In genomic region chr3:123430266-123430665, GRCh38 we compare ENCODE assay signal across 15 cellular contexts. TPM values are rescaled to one million over a fixed set of nuclear protein-coding genes. Genes with fewer than 3 reads are reported as not detected.
DNase-seq lines count a peak whose midpoint lies in the region; ATAC-seq, FAIRE-seq and TF ChIP-seq lines count a peak whose summit lies in the region.
"Had no signal": no experiment of that assay in that cellular context is flagged by ENCODE, and none has a peak within 500 bp of the region (broad histone marks: within the 10 kb centered on the region; RNA-seq: fewer than 3 reads in every experiment).

No MANE protein-coding gene starts in this region.

- H3K27ac ChIP-seq in right atrium auricular region (peak overlapping the region; percentile 66 to 92), heart right ventricle (peak overlapping the region in 5 of 10 donors; percentile 10 to 75 (median 20)), H1 (ENCODE audit: low read depth, low read length) (no peak overlapping the region), stomach smooth muscle (ENCODE audit: low read length) (peak overlapping the region; percentile 49)
- H3K27ac ChIP-seq: BLaER1 treated with 17β-estradiol and CSF1 and Interleukin-3, amounts not matched to agents 10 nM and 100 nM had no signal

- TF ChIP-seq CTCF in right atrium auricular region (IDR thresholded peaks at IDR 0.05) (no peak), heart right ventricle (IDR thresholded peaks at IDR 0.05) (no peak), H1 (IDR thresholded peaks at IDR 0.05; ENCODE audit: control extremely low read depth in 1 of 3, insufficient read depth in 1 of 3, low read depth in 1 of 3, low read length in 3 of 3) (no peak)

- H2BK12ac ChIP-seq in H1 (ENCODE audit: low read depth, low read length) = no peak overlapping the region

- peak overlapping the region; percentile 43; the same call in 1 of the 2 replicates for H4K8ac ChIP-seq in H1 (ENCODE audit: extremely low read depth, insufficient read depth, low read length)

- TF ChIP-seq RAD21 in H1 (IDR thresholded peaks at IDR 0.05 in 1 of 2, conservative IDR thresholded peaks at IDR 0.05 in 1 of 2; ENCODE audit: low read depth in 2 of 2, low read length in 2 of 2) = no peak

- H3K4me3 ChIP-seq in right atrium auricular region (no peak overlapping the region), heart right ventricle (no peak overlapping the region), H1 (ENCODE audit: extremely low read depth in 1 of 4, insufficient read depth in 2 of 4, low read depth in 3 of 4, low read length in 4 of 4) (no peak overlapping the region), stomach smooth muscle (ENCODE audit: low read length in 2 of 2) (no peak overlapping the region)
- H3K4me3 ChIP-seq: BLaER1 treated with 17β-estradiol and CSF1 and Interleukin-3, amounts not matched to agents 10 nM and 100 nM had no signal

- TF ChIP-seq EP300 in H1 (IDR thresholded peaks at IDR 0.05; ENCODE audit: borderline replicate concordance in 1 of 2, low read depth in 2 of 2, low read length in 2 of 2) = no peak

- no peaks in the 10 kb centered on the region for H3K9me3 ChIP-seq in right atrium auricular region
- no peaks in the 10 kb centered on the region for H3K9me3 ChIP-seq in heart right ventricle
- no peaks in the 10 kb centered on the region for H3K9me3 ChIP-seq in H1 (ENCODE audit: insufficient read depth in 2 of 2, low read depth in 1 of 2, low read length in 1 of 2)
- no peaks in the 10 kb centered on the region for H3K9me3 ChIP-seq in stomach smooth muscle (ENCODE audit: control insufficient read depth in 2 of 2, low read length in 2 of 2)

- no peak overlapping the region for H2BK120ac ChIP-seq in H1 (replicated peaks; ENCODE audit: low read depth, low read length)

- no peak overlapping the region for H3K56ac ChIP-seq in H1 (replicated peaks; ENCODE audit: insufficient read length, low read depth, low read length)

- no peak overlapping the region for H3K4me2 ChIP-seq in H1 (ENCODE audit: insufficient read depth in 1 of 2, low read depth in 2 of 2, low read length in 2 of 2)

- intact Hi-C loops in heart right ventricle (cut with DNase I) = no loop called here

- H3K27me3 ChIP-seq in right atrium auricular region (no peaks in the 10 kb centered on the region), heart right ventricle (no peaks in the 10 kb centered on the region), H1 (replicated peaks in 1 of 4; ENCODE audit: control insufficient read depth in 3 of 4, extremely low read depth in 1 of 4, insufficient read depth in 3 of 4, low read length in 3 of 4) (no peaks in the 10 kb centered on the region), stomach smooth muscle (ENCODE audit: control insufficient read depth in 1 of 2, insufficient read depth in 2 of 2, low read length in 2 of 2) (no peaks in the 10 kb centered on the region)
- H3K27me3 ChIP-seq: BLaER1 treated with 17β-estradiol and CSF1 and Interleukin-3, amounts not matched to agents 10 nM and 100 nM had no signal

- H3K79me1 ChIP-seq in H1 (ENCODE audit: low read depth, low read length) = no peaks in the 10 kb centered on the region

- no peaks in the 10 kb centered on the region for H3K79me2 ChIP-seq in H1 (ENCODE audit: control insufficient read depth in 1 of 2, insufficient read depth in 2 of 2, low read length in 2 of 2)

- no peak for ATAC-seq in heart right ventricle
- no peak for ATAC-seq in HG02610 (IDR thresholded peaks at IDR 0.05; ENCODE audit: unreplicated experiment)
- no peak for ATAC-seq in HG02759 (IDR thresholded peaks at IDR 0.05; ENCODE audit: unreplicated experiment)
- ATAC-seq: HCT116 had no signal

- H3K4me1 ChIP-seq in right atrium auricular region (peaks cover 0 to 69% of the 10 kb centered on the region in 2 donors), heart right ventricle (peaks cover 15 to 99% (median 71%) of the 10 kb centered on the region in 9 donors), H1 (replicated peaks in 1 of 4; ENCODE audit: control insufficient read depth in 3 of 4, insufficient read depth in 4 of 4, low read length in 3 of 4) (no peaks in the 10 kb centered on the region), stomach smooth muscle (ENCODE audit: control insufficient read depth, insufficient read depth, low read length) (peaks cover 87% of the 10 kb centered on the region)

- WGBS in heart right ventricle, 2 donors = 71 to 74% methylated on average over 11 of the region's 11 CpGs
- WGBS in H1 (ENCODE audit: extremely low coverage in 1 of 2, insufficient coverage in 1 of 2, insufficient read length in 1 of 2, insufficient replicate concordance in 2 of 2, low coverage in 1 of 2, low lambda C conversion rate in 2 of 2, missing lambda C conversion rate in 1 of 2), 2 experiments = 87% methylated on average over 11 of the region's 11 CpGs; no CpG with 5 or more reads in 1 of the 2 experiments

- H2BK15ac ChIP-seq in H1 (ENCODE audit: low read length) = no peak overlapping the region

- DNase-seq in right atrium auricular region (ENCODE audit: low spot score) (no peak), heart right ventricle (no peak), H1 (ENCODE audit: low read depth in 1 of 2, low spot score in 2 of 2) (no peak), NCI-H2107 treated with DMSO at 0.1 percent for 48 hours (lab: John Stamatoyannopoulos, UW; ENCODE audit: unreplicated experiment) (no peak), NCI-H82 treated with DMSO at 0.1 percent for 48 hours (lab: John Stamatoyannopoulos, UW; ENCODE audit: unreplicated experiment) (no peak)
- DNase-seq: ACHN; CD4-positive, CD25-positive, alpha-beta regulatory T cell; DMS53; GF-D8 had no signal

- H3K4ac ChIP-seq in H1 (replicated peaks; ENCODE audit: insufficient read length, low read depth, low read length) = no peak overlapping the region

- CTCF ChIA-PET in H1 (lab: Charles Lee; ENCODE audit: partially characterized antibody) = interaction anchor here (1.5 to 4.6 kb wide), 2 partner anchors 17 to 101 kb away, joined by 3 to 34 read pairs; partner anchors contain the start of gene ADCY5

- H3K14ac ChIP-seq in H1 (ENCODE audit: insufficient read length) = no peak overlapping the region

- no peaks in the 10 kb centered on the region for H3K23me2 ChIP-seq in H1 (ENCODE audit: low read depth, low read length)

- no peak overlapping the region for H4K5ac ChIP-seq in H1 (ENCODE audit: insufficient read length, low read depth, low read length)

- no peak for TF ChIP-seq POLR2A in H1 (IDR thresholded peaks at IDR 0.05; ENCODE audit: control extremely low read depth in 1 of 2, low read depth in 2 of 2, low read length in 2 of 2)

- no peak overlapping the region for H2AFZ ChIP-seq in H1 (ENCODE audit: low read length)

- no peak overlapping the region for H2AK5ac ChIP-seq in H1 (ENCODE audit: low read depth, low read length)

- H3K18ac ChIP-seq in H1 (ENCODE audit: extremely low read depth, low read length) = no peak overlapping the region

- H4K20me1 ChIP-seq in H1 (replicated peaks in 1 of 2; ENCODE audit: control insufficient read depth in 1 of 2, insufficient read depth in 2 of 2, low read length in 2 of 2) = peaks cover 0 to 1% of the 10 kb centered on the region in 2 experiments
- H4K20me1 ChIP-seq: BLaER1 treated with 17β-estradiol and CSF1 and Interleukin-3, amounts not matched to agents 10 nM and 100 nM had no signal

- no peak overlapping the region for H3K23ac ChIP-seq in H1 (ENCODE audit: insufficient read length)

- POLR2A ChIA-PET in H1 (lab: Charles Lee; ENCODE audit: partially characterized antibody) = no interaction called here

- no peak overlapping the region for H2BK20ac ChIP-seq in H1 (ENCODE audit: low read length)

- H3K9ac ChIP-seq in H1 (replicated peaks in 1 of 4; ENCODE audit: extremely low read depth in 1 of 4, low read depth in 3 of 4, low read length in 3 of 4) (no peak overlapping the region), stomach smooth muscle (ENCODE audit: low read length in 2 of 2) (peak overlapping the region in 1 of 2 donors; percentile 5)
- H3K9ac ChIP-seq: BLaER1 treated with 17β-estradiol and CSF1 and Interleukin-3, amounts not matched to agents 10 nM and 100 nM had no signal

- H3K36me3 ChIP-seq in right atrium auricular region (no peaks in the 10 kb centered on the region), heart right ventricle (no peaks in the 10 kb centered on the region), H1 (ENCODE audit: control insufficient read depth in 2 of 4, insufficient read depth in 4 of 4, low read length in 3 of 4) (no peaks in the 10 kb centered on the region), stomach smooth muscle (ENCODE audit: control insufficient read depth in 2 of 2, insufficient read depth in 2 of 2, low read length in 2 of 2) (peaks cover 0 to 5% of the 10 kb centered on the region in 2 donors)
- H3K36me3 ChIP-seq: BLaER1 treated with 17β-estradiol and CSF1 and Interleukin-3, amounts not matched to agents 10 nM and 100 nM had no signal

- FAIRE-seq in H1 (lab: Jason Lieb, UNC) = no peak
- FAIRE-seq: GM19239 had no signal

- H4K91ac ChIP-seq in H1 (replicated peaks; ENCODE audit: insufficient read length, low read length) = no peak overlapping the region

- no peak overlapping the region for H2BK5ac ChIP-seq in H1 (ENCODE audit: low read depth, low read length)

TF ChIP-seq in H1, 55 proteins besides CTCF, POLR2A, EP300 and RAD21 (continues in another document):
- TF ChIP-seq SP2 (IDR thresholded peaks at IDR 0.05; ENCODE audit: low read length) (no peak), TEAD4 (IDR thresholded peaks at IDR 0.05; ENCODE audit: low read depth, low read length) (no peak), SIRT6 (IDR thresholded peaks at IDR 0.05; ENCODE audit: low read length) (no peak), JUND (IDR thresholded peaks at IDR 0.05; ENCODE audit: low read length) (no peak), ASH2L (IDR thresholded peaks at IDR 0.05; ENCODE audit: low read length) (no peak), RNF2 (IDR thresholded peaks at IDR 0.05; ENCODE audit: borderline replicate concordance, low read depth, low read length, missing control alignments, poor library complexity, severe bottlenecking) (no peak), PHF8 (conservative IDR thresholded peaks at IDR 0.05; ENCODE audit: low read depth, low read length) (no peak), RXRA (IDR thresholded peaks at IDR 0.05; ENCODE audit: insufficient read depth, low read depth, low read length) (no peak), SIX5 (IDR thresholded peaks at IDR 0.05; ENCODE audit: low read depth, low read length) (no peak)

RNA-seq across cellular contexts. Expression of gene ADCY5, which starts 18.6 kb away (rescaled TPM):
- total RNA-seq in right atrium auricular region = 100 to 1,000 TPM; 105 to 163 TPM
- total RNA-seq in heart right ventricle = 100 to 1,000 TPM; 117 to 245 (median 206) TPM
- 10 to 100 TPM; 37.2 to 85.2 TPM for polyA plus RNA-seq in heart right ventricle
- 18.5 and 18.9 TPM in 2 replicates for total RNA-seq in H1 (2021; fragmentation: NEBNext Ultra II Directional; extraction: Animal tissue kit (Norgen Biotek cat#: 25700))
- polyA plus RNA-seq in H1 (2011; rRNA removed) = 40.8 and 48.9 TPM in 2 replicates
- polyA plus RNA-seq in H1 (2011; cell fraction: cytosol; rRNA removed) = 42.8 TPM
- polyA plus RNA-seq in H1 (2011; cell fraction: nucleus; rRNA removed) = 59.3 TPM
- polyA plus RNA-seq in H1 (2012, experiment 1 of 2) = 14.2 to 20.7 TPM (median 17.8 TPM) in 4 replicates
- polyA plus RNA-seq in H1 (2012, experiment 2 of 2) = 7.2 TPM
- 10.6 TPM for polyA plus RNA-seq in H1 (2013, experiment 1 of 2)
- 12.4 TPM for polyA plus RNA-seq in H1 (2013, experiment 2 of 2)
- 32.7 and 60.1 TPM in 2 replicates for polyA minus RNA-seq in H1 (2011; rRNA and poly(A)+ RNA removed)
- 40.9 TPM for polyA minus RNA-seq in H1 (2011; cell fraction: cytosol; rRNA and poly(A)+ RNA removed)
- 61.4 TPM for polyA minus RNA-seq in H1 (2011; cell fraction: nucleus; rRNA and poly(A)+ RNA removed)
- total RNA-seq: CD4-positive, CD25-positive, alpha-beta regulatory T cell had no signal
